In genomic region chr3:33491697-33492096, GRCh38 we compare ENCODE assay signal across 23 cellular contexts.
"Had no signal": no experiment of that assay in that cellular context is flagged by ENCODE, and none has a peak within 500 bp of the region (broad histone marks: within the 10 kb centered on the region; RNA-seq: fewer than 3 reads in every experiment).

No MANE protein-coding gene starts in this region.

- H3K4me1 Mint-ChIP-seq: natural killer cell had no signal

- ATAC-seq: natural killer cell; right lobe of liver; stimulated activated naive B cell treated with anti-CD40 and anti-IgM and Interleukin-4, amounts not matched to agents 10 μg/mL and 1 μg/mL and 100 μg/mL, for 72 hours; stimulated activated naive CD8-positive, alpha-beta T cell treated with anti-CD3 and anti-CD28 coated beads, Interleukin-15, Interleukin-2, amounts not matched to agents 100 U/mL and 50 U/mL, for 24 hours; upper lobe of right lung had no signal

- H3K4me3 ChIP-seq: left ventricle myocardium inferior, lung, ovary, right atrium auricular region, right lobe of liver, stomach, thoracic aorta, tibial artery, upper lobe of right lung had no signal

- H3K36me3 ChIP-seq: ovary, right atrium auricular region, right lobe of liver, stomach, thoracic aorta, tibial artery, upper lobe of right lung had no signal

- H3K4me3 Mint-ChIP-seq: mesothelial cell of epicardium; naive B cell; natural killer cell; stimulated activated naive B cell treated with anti-CD40 and anti-IgM and Interleukin-4, amounts not matched to agents 10 μg/mL and 1 μg/mL and 100 μg/mL, for 72 hours had no signal

- H3K36me3 Mint-ChIP-seq: mesothelial cell of epicardium, natural killer cell had no signal

- H3K9me3 ChIP-seq: left ventricle myocardium inferior, ovary, right atrium auricular region, right lobe of liver, stomach, thoracic aorta, tibial artery, upper lobe of right lung had no signal

- FAIRE-seq: urothelium cell line had no signal

- DNase-seq: islet precursor cell; left ventricle myocardium inferior; mesendoderm; naive B cell; natural killer cell; ovary; right lobe of liver; stimulated activated CD4-positive, alpha-beta T cell treated with anti-CD3 and anti-CD28 coated beads, Interleukin-12 subunit alpha, Interleukin-12 subunit beta, amount 100 ng/mL, for 4 hours; stimulated activated CD4-positive, alpha-beta T cell treated with anti-CD3 and anti-CD28 coated beads, Interleukin-15, amount 100 ng/mL, for 24 hours; stimulated activated CD4-positive, alpha-beta T cell treated with anti-CD3 and anti-CD28 coated beads, Interleukin-2, amount 100 ng/mL, for 24 hours; stimulated activated CD4-positive, alpha-beta T cell treated with anti-CD3 and anti-CD28 coated beads, Interleukin-4, amount 100 ng/mL, for 1 hour; stimulated activated naive B cell treated with anti-CD40 and anti-IgM and Interleukin-4, amounts not matched to agents 10 μg/mL and 1 μg/mL and 100 μg/mL, for 72 hours; stimulated activated naive CD8-positive, alpha-beta T cell treated with anti-CD3 and anti-CD28 coated beads, Interleukin-15, Interleukin-2, amounts not matched to agents 100 U/mL and 50 U/mL, for 24 hours; stomach; tibial artery; trophoblast cell; upper lobe of right lung had no signal

- H3K27ac ChIP-seq: left ventricle myocardium inferior, ovary, right atrium auricular region, right lobe of liver, stomach, thoracic aorta, tibial artery, upper lobe of right lung had no signal

- H3K27me3 ChIP-seq: ovary, right atrium auricular region, right lobe of liver, stomach, tibial artery, upper lobe of right lung had no signal

- H3K27ac Mint-ChIP-seq: mesothelial cell of epicardium; natural killer cell; progenitor cell of endocrine pancreas; stimulated activated naive B cell treated with anti-CD40 and anti-IgM and Interleukin-4, amounts not matched to agents 10 μg/mL and 1 μg/mL and 100 μg/mL, for 72 hours had no signal

- H3K4me1 ChIP-seq: left ventricle myocardium inferior, right atrium auricular region, tibial artery, upper lobe of right lung had no signal

- H3K9me3 Mint-ChIP-seq: mesothelial cell of epicardium, natural killer cell had no signal

- H3K27me3 Mint-ChIP-seq: naive B cell; progenitor cell of endocrine pancreas; stimulated activated naive B cell treated with anti-CD40 and anti-IgM and Interleukin-4, amounts not matched to agents 10 μg/mL and 1 μg/mL and 100 μg/mL, for 72 hours had no signal
